ENCODE assay signal across 1 cellular context in genomic region chr18:48573632-48574293, GRCh38.
TF ChIP-seq lines count a peak whose summit lies in the region.

No MANE protein-coding gene starts in this region.

TF ChIP-seq in HCT116, 20 proteins besides CTCF, POLR2A, EP300 and RAD21 (continued from another document):
- TF ChIP-seq REST (IDR thresholded peaks at IDR 0.05; ENCODE audit: low read depth) = no peak
- TF ChIP-seq SRF (IDR thresholded peaks at IDR 0.05; ENCODE audit: low read depth) = no peak
- TF ChIP-seq CEBPB (IDR thresholded peaks at IDR 0.05; ENCODE audit: low read depth) = no peak
- TF ChIP-seq CBX3 (IDR thresholded peaks at IDR 0.05; ENCODE audit: low read depth) = no peak
- no peak for TF ChIP-seq YY1 (IDR thresholded peaks at IDR 0.05; ENCODE audit: extremely low read depth, insufficient replicate concordance, low read depth, low read length)
